ENCODE assay signal across 11 cellular contexts in genomic region chr18:58578835-58579560, GRCh38. TPM values are rescaled to one million over a fixed set of nuclear protein-coding genes. Genes with fewer than 3 reads are reported as not detected.
DNase-seq lines count a peak whose midpoint lies in the region; ATAC-seq and TF ChIP-seq lines count a peak whose summit lies in the region.
"Had no signal": no experiment of that assay in that cellular context is flagged by ENCODE, and none has a peak within 500 bp of the region (broad histone marks: within the 10 kb centered on the region; RNA-seq: fewer than 3 reads in every experiment).

No MANE protein-coding gene starts in this region.

- ATAC-seq in HG02588 (IDR thresholded peaks at IDR 0.05; ENCODE audit: unreplicated experiment), result no peak

- peaks cover 7% of the 10 kb centered on the region for H4K20me1 ChIP-seq in osteoblast (ENCODE audit: insufficient read depth, low read length)

- H3K4me1 ChIP-seq in SJCRH30 (peaks cover 35% of the 10 kb centered on the region), osteoblast (ENCODE audit: insufficient read depth, low read length) (peaks cover 43% of the 10 kb centered on the region)

- H3K4me2 ChIP-seq in osteoblast (ENCODE audit: insufficient read depth, low read length), result peak overlapping the region; percentile 86

- no peaks in the 10 kb centered on the region for H3K27me3 ChIP-seq in SJCRH30
- no peaks in the 10 kb centered on the region for H3K27me3 ChIP-seq in osteoblast (ENCODE audit: insufficient read depth, low read length)

- peak overlapping the region; percentile 46 for H3K4me3 ChIP-seq in SJCRH30
- H3K4me3 ChIP-seq in fibroblast of villous mesenchyme (ENCODE audit: low read depth, low read length), result peak overlapping the region; percentile 56
- H3K4me3 ChIP-seq in osteoblast (ENCODE audit: insufficient read depth, low read length), result peak overlapping the region; percentile 80

- H3K79me2 ChIP-seq in osteoblast (ENCODE audit: insufficient read depth, low read length), result peaks cover 48% of the 10 kb centered on the region

- peak; percentile 87 for DNase-seq in GM04504 (ENCODE audit: low read depth)
- DNase-seq in SJCRH30, result peak; percentile 20 to 46
- peak; percentile 89 for DNase-seq in fibroblast of villous mesenchyme (ENCODE audit: low read depth)
- peak; percentile 72 for DNase-seq in osteoblast (ENCODE audit: insufficient read length, low spot score, missing footprints)
- no peak for DNase-seq in NCI-H1436 (lab: John Stamatoyannopoulos, UW)
- no peak for DNase-seq in stimulated activated CD4-positive, alpha-beta T cell treated with anti-CD3 and anti-CD28 coated beads, Interleukin-1b, Interleukin-23, amount 100 ng/mL, for 48 hours
- no peak for DNase-seq in mucosa of gallbladder (ENCODE audit: low spot score)
- DNase-seq: naive B cell; stimulated activated CD8-positive, alpha-beta memory T cell treated with anti-CD3 and anti-CD28 coated beads, Interleukin-4, amount 100 ng/mL, for 48 hours had no signal

- H3K9me3 ChIP-seq in SJCRH30 (replicated peaks) (no peaks in the 10 kb centered on the region), osteoblast (ENCODE audit: low read depth, low read length) (no peaks in the 10 kb centered on the region)

- TF ChIP-seq CTCF in fibroblast of villous mesenchyme (IDR thresholded peaks at IDR 0.05; ENCODE audit: insufficient read depth, low read depth, low read length) (no peak), osteoblast (IDR thresholded peaks at IDR 0.05; ENCODE audit: extremely low read depth, low read depth, low read length) (no peak)

- H3K36me3 ChIP-seq in SJCRH30 (no peaks in the 10 kb centered on the region), osteoblast (ENCODE audit: insufficient read depth, low read length) (peaks cover 13% of the 10 kb centered on the region)

- peak overlapping the region; percentile 43 for H2AFZ ChIP-seq in osteoblast (ENCODE audit: low read length)

- peak overlapping the region; percentile 74 for H3K27ac ChIP-seq in SJCRH30
- peak overlapping the region; percentile 97 for H3K27ac ChIP-seq in osteoblast (ENCODE audit: low read depth, low read length)
- H3K27ac ChIP-seq: VCaP had no signal

RNA-seq across cellular contexts. Expression of gene ALPK2, which starts 49.9 kb away (rescaled TPM):
- 1.2 and 1.4 TPM in 2 replicates for total RNA-seq in SJCRH30 (2014; rRNA removed; shearing (Covaris generic))
- total RNA-seq in fibroblast of villous mesenchyme (158 and 237 TPM in 2 replicates), osteoblast (255 and 262 TPM in 2 replicates), mucosa of gallbladder (0.20 TPM)

Comparison
In these comparisons a context has a peak if more than half of its experiments do, and no peak if none do; other contexts are left out.
1. DNase-seq: peak in GM04504 (single experiment), SJCRH30 (2 of 2), fibroblast of villous mesenchyme (single experiment) and osteoblast (single experiment); none in NCI-H1436 (single experiment), stimulated activated CD4-positive, alpha-beta T cell treated with anti-CD3 and anti-CD28 coated beads, Interleukin-1b, Interleukin-23, amount 100 ng/mL, for 48 hours (single experiment) and mucosa of gallbladder (single experiment).
2. RNA of gene ALPK2, which starts 49.9 kb away (total RNA-seq): 255 to 262 TPM in osteoblast and 158 to 237 TPM in fibroblast of villous mesenchyme; 1.2 to 1.4 TPM in SJCRH30 and 0.20 TPM in mucosa of gallbladder (single experiment); every median in the first group is over 10 times any median in the second.
3. Peak in every context shown above with its lines, with median percentiles within 50 percentile points of each other: H3K4me3 ChIP-seq.